25 cellular contexts compared by ENCODE assay signal in genomic region chr18:8381801-8382459, GRCh38.
DNase-seq lines count a peak whose midpoint lies in the region; ATAC-seq and TF ChIP-seq lines count a peak whose summit lies in the region.
"Had no signal": no experiment of that assay in that cellular context is flagged by ENCODE, and none has a peak within 500 bp of the region (broad histone marks: within the 10 kb centered on the region; RNA-seq: fewer than 3 reads in every experiment).

No MANE protein-coding gene starts in this region.

- H2AFZ ChIP-seq in neural progenitor cell (replicated peaks): peak overlapping the region; percentile 67

- TF ChIP-seq EP300 in tibial nerve (IDR thresholded peaks at IDR 0.05): no peak

- WGBS in tibial nerve, 2 donors: 35 to 36% methylated on average over 9 of the region's 9 CpGs

- H3K27me3 ChIP-seq in neural progenitor cell (no peaks in the 10 kb centered on the region), tibial nerve (no peaks in the 10 kb centered on the region)
- H3K27me3 ChIP-seq: breast epithelium, heart left ventricle, pancreas, right lobe of liver, transverse colon had no signal

- POLR2A ChIA-PET in activated CD4-positive, alpha-beta T cell treated with anti-CD3 and anti-CD28 coated beads for 36 hours (lab: Charles Lee): no interaction called here

- DNase-seq in astrocyte of the cerebellum (ENCODE audit: low read depth): peak; percentile 63
- peak; percentile 79 for DNase-seq in fibroblast of peridontal ligament (ENCODE audit: extremely low read depth)
- DNase-seq in neural progenitor cell (ENCODE audit: low spot score): peak; percentile 31
- DNase-seq in tibial nerve (ENCODE audit: low spot score in 2 of 2): no peak
- no peak for DNase-seq in activated CD4-positive, alpha-beta T cell treated with anti-CD3 and anti-CD28 coated beads for 36 hours
- DNase-seq in NCI-H226: no peak
- DNase-seq: activated CD4-positive, alpha-beta T cell treated with anti-CD3 and anti-CD28 coated beads, Interleukin-2, amount 10 ng/mL, durations not matched to agents 24 days and 14 days; CD4-positive, alpha-beta memory T cell; heart left ventricle; mesendoderm; MV-4-11; natural killer cell; NCI-H1694 treated with DMSO at 0.1 percent for 48 hours; NCI-H2227 treated with DMSO at 0.1 percent for 48 hours; pancreas; right lobe of liver; SK-N-SH; stimulated activated CD4-positive, alpha-beta T cell treated with anti-CD3 and anti-CD28 coated beads, Interleukin-4, amount 100 ng/mL, for 4 hours; stimulated activated naive CD4-positive, alpha-beta T cell; transverse colon had no signal

- no peaks in the 10 kb centered on the region for H3K9me3 Mint-ChIP-seq in neural progenitor cell
- no peaks in the 10 kb centered on the region for H3K9me3 Mint-ChIP-seq in activated CD4-positive, alpha-beta T cell treated with anti-CD3 and anti-CD28 coated beads for 36 hours (ENCODE audit: low read depth)
- H3K9me3 Mint-ChIP-seq: activated CD4-positive, alpha-beta T cell treated with anti-CD3 and anti-CD28 coated beads, Interleukin-2, amount 10 ng/mL, durations not matched to agents 24 days and 14 days; activated naive CD4-positive, alpha-beta T cell treated with anti-CD3 and anti-CD28 coated beads, Interleukin-2, amount 50 U/mL, for 72 hours; activated T-helper 1 cell treated with anti-CD3 and anti-CD28 coated beads, Interleukin-12 subunit alpha, Interleukin-12 subunit beta, Interleukin-2, Interleukin-4 antibody, amounts not matched to agents 30 ng/mL and 10 ng/mL and 1 ng/mL, durations not matched to agents 14 hours and 24 hours and 36 hours; CD4-positive, alpha-beta memory T cell; dendritic cell treated with granulocyte-macrophage colony-stimulating factor and Interleukin-4, amounts not matched to agents 40 ng/mL and 50 ng/mL, for 4 days; natural killer cell had no signal

- no peaks in the 10 kb centered on the region for H3K79me2 ChIP-seq in neural progenitor cell (ENCODE audit: low read depth)

- peaks cover 9% of the 10 kb centered on the region for H3F3A ChIP-seq in neural progenitor cell (ENCODE audit: low read depth)

- H3K9me3 ChIP-seq in neural progenitor cell (ENCODE audit: low read depth): no peaks in the 10 kb centered on the region
- no peaks in the 10 kb centered on the region for H3K9me3 ChIP-seq in tibial nerve
- H3K9me3 ChIP-seq: breast epithelium, heart left ventricle, pancreas, right lobe of liver, SK-N-SH, transverse colon had no signal

- H3K4me3 ChIP-seq in astrocyte of the cerebellum (ENCODE audit: low read depth, low read length) (no peak overlapping the region), neural progenitor cell (no peak overlapping the region), tibial nerve (peak overlapping the region in 2 of 4 donors; percentile 2 to 12)
- H3K4me3 ChIP-seq: breast epithelium, heart left ventricle, pancreas, right lobe of liver, transverse colon had no signal

- no peak overlapping the region for H3K4me3 Mint-ChIP-seq in neural progenitor cell
- H3K4me3 Mint-ChIP-seq in activated CD4-positive, alpha-beta T cell treated with anti-CD3 and anti-CD28 coated beads for 36 hours: no peak overlapping the region
- H3K4me3 Mint-ChIP-seq: activated CD4-positive, alpha-beta T cell treated with anti-CD3 and anti-CD28 coated beads, Interleukin-2, amount 10 ng/mL, durations not matched to agents 24 days and 14 days; activated T-helper 1 cell treated with anti-CD3 and anti-CD28 coated beads, Interleukin-12 subunit alpha, Interleukin-12 subunit beta, Interleukin-2, Interleukin-4 antibody, amounts not matched to agents 30 ng/mL and 10 ng/mL and 1 ng/mL, durations not matched to agents 14 hours and 24 hours and 36 hours; CD4-positive, alpha-beta memory T cell; dendritic cell treated with granulocyte-macrophage colony-stimulating factor and Interleukin-4, amounts not matched to agents 40 ng/mL and 50 ng/mL, for 4 days; natural killer cell had no signal

- no peak overlapping the region for H3K27ac Mint-ChIP-seq in neural progenitor cell
- no peak overlapping the region for H3K27ac Mint-ChIP-seq in activated CD4-positive, alpha-beta T cell treated with anti-CD3 and anti-CD28 coated beads for 36 hours
- H3K27ac Mint-ChIP-seq: activated CD4-positive, alpha-beta T cell treated with anti-CD3 and anti-CD28 coated beads, Interleukin-2, amount 10 ng/mL, durations not matched to agents 24 days and 14 days; activated naive CD4-positive, alpha-beta T cell treated with anti-CD3 and anti-CD28 coated beads, Interleukin-2, amount 50 U/mL, for 72 hours; activated T-helper 1 cell treated with anti-CD3 and anti-CD28 coated beads, Interleukin-12 subunit alpha, Interleukin-12 subunit beta, Interleukin-2, Interleukin-4 antibody, amounts not matched to agents 30 ng/mL and 10 ng/mL and 1 ng/mL, durations not matched to agents 14 hours and 24 hours and 36 hours; CD4-positive, alpha-beta memory T cell; dendritic cell treated with granulocyte-macrophage colony-stimulating factor and Interleukin-4, amounts not matched to agents 40 ng/mL and 50 ng/mL, for 4 days; natural killer cell had no signal

- peak overlapping the region; percentile 40 for H3K4me2 ChIP-seq in neural progenitor cell
- H3K4me2 ChIP-seq: SK-N-SH had no signal

- H3K9ac ChIP-seq in neural progenitor cell: no peak overlapping the region
- H3K9ac ChIP-seq: SK-N-SH had no signal

- no peak for ATAC-seq in HG03097 (IDR thresholded peaks at IDR 0.05; ENCODE audit: low FRiP score, unreplicated experiment)
- no peak for ATAC-seq in activated CD4-positive, alpha-beta T cell treated with anti-CD3 and anti-CD28 coated beads for 36 hours
- ATAC-seq: activated naive CD4-positive, alpha-beta T cell treated with anti-CD3 and anti-CD28 coated beads, Interleukin-2, amount 50 U/mL, for 72 hours; heart left ventricle; natural killer cell; pancreas; right lobe of liver had no signal

- CTCF ChIA-PET in activated CD4-positive, alpha-beta T cell treated with anti-CD3 and anti-CD28 coated beads for 36 hours (lab: Charles Lee): no interaction called here

- H3K27me3 Mint-ChIP-seq in neural progenitor cell (ENCODE audit: insufficient read depth, low read depth): peaks cover under 1% of the 10 kb centered on the region
- H3K27me3 Mint-ChIP-seq in activated CD4-positive, alpha-beta T cell treated with anti-CD3 and anti-CD28 coated beads for 36 hours: no peaks in the 10 kb centered on the region
- H3K27me3 Mint-ChIP-seq: activated CD4-positive, alpha-beta T cell treated with anti-CD3 and anti-CD28 coated beads, Interleukin-2, amount 10 ng/mL, durations not matched to agents 24 days and 14 days; CD4-positive, alpha-beta memory T cell; dendritic cell treated with granulocyte-macrophage colony-stimulating factor and Interleukin-4, amounts not matched to agents 40 ng/mL and 50 ng/mL, for 4 days had no signal

- peak overlapping the region; percentile 53 for H3K27ac ChIP-seq in neural progenitor cell
- H3K27ac ChIP-seq in tibial nerve: peak overlapping the region in 3 of 4 donors; percentile 29 to 63 (median 53)
- H3K27ac ChIP-seq: breast epithelium, heart left ventricle, pancreas, right lobe of liver, transverse colon had no signal

- in situ Hi-C loops in astrocyte of the cerebellum (cut with HindIII; ENCODE audit: low sequenced_read_pairs): no loop called here

- H3K4me1 ChIP-seq in neural progenitor cell: peaks cover 16% of the 10 kb centered on the region
- peaks cover 0 to 9% (median 0%) of the 10 kb centered on the region in 4 donors for H3K4me1 ChIP-seq in tibial nerve
- H3K4me1 ChIP-seq: breast epithelium, heart left ventricle, pancreas, right lobe of liver, transverse colon had no signal

- H4K20me1 ChIP-seq in neural progenitor cell (ENCODE audit: low read depth): no peaks in the 10 kb centered on the region

- H3K36me3 ChIP-seq in neural progenitor cell: no peaks in the 10 kb centered on the region
- H3K36me3 ChIP-seq in tibial nerve: peaks cover 0 to 56% (median 0%) of the 10 kb centered on the region in 3 donors
- H3K36me3 ChIP-seq: breast epithelium, transverse colon had no signal

- TF ChIP-seq CTCF in astrocyte of the cerebellum (IDR thresholded peaks at IDR 0.05; ENCODE audit: low read depth, low read length, missing control alignments) (no peak), neural progenitor cell (IDR thresholded peaks at IDR 0.05) (no peak), tibial nerve (IDR thresholded peaks at IDR 0.05) (no peak)

- TF ChIP-seq POLR2A in tibial nerve (IDR thresholded peaks at IDR 0.05): no peak

- no peaks in the 10 kb centered on the region for H3K4me1 Mint-ChIP-seq in neural progenitor cell
- no peaks in the 10 kb centered on the region for H3K4me1 Mint-ChIP-seq in activated CD4-positive, alpha-beta T cell treated with anti-CD3 and anti-CD28 coated beads for 36 hours
- H3K4me1 Mint-ChIP-seq: activated CD4-positive, alpha-beta T cell treated with anti-CD3 and anti-CD28 coated beads, Interleukin-2, amount 10 ng/mL, durations not matched to agents 24 days and 14 days; CD4-positive, alpha-beta memory T cell; natural killer cell had no signal

- intact Hi-C loops in activated CD4-positive, alpha-beta T cell treated with anti-CD3 and anti-CD28 coated beads for 36 hours (cut with DNase I, micrococcal nuclease): loop anchor here in 1 of 2 experiments (5.0 to 10.0 kb wide), 3 partner anchors 50 to 1107 kb away; no protein-coding TSS in a partner anchor

- peaks cover 10% of the 10 kb centered on the region for H3K36me3 Mint-ChIP-seq in neural progenitor cell
- no peaks in the 10 kb centered on the region for H3K36me3 Mint-ChIP-seq in activated CD4-positive, alpha-beta T cell treated with anti-CD3 and anti-CD28 coated beads for 36 hours (ENCODE audit: low read depth)
- H3K36me3 Mint-ChIP-seq: activated naive CD4-positive, alpha-beta T cell treated with anti-CD3 and anti-CD28 coated beads, Interleukin-2, amount 50 U/mL, for 72 hours; natural killer cell had no signal

Comparison
In these comparisons a context has a peak if more than half of its experiments do, and no peak if none do; other contexts are left out.
1. DNase-seq: peak in astrocyte of the cerebellum (single experiment), fibroblast of peridontal ligament (single experiment) and neural progenitor cell (single experiment); none in tibial nerve (0 of 2), activated CD4-positive, alpha-beta T cell treated with anti-CD3 and anti-CD28 coated beads for 36 hours (single experiment) and NCI-H226 (single experiment).